In genomic region chr3:71425491-71426071, GRCh38 we compare ENCODE assay signal across 11 cellular contexts.
A peak's percentile ranks its signal among the peaks of the same experiment; 100 is the strongest.
DNase-seq lines count a peak whose midpoint lies in the region; ATAC-seq and TF ChIP-seq lines count a peak whose summit lies in the region.
"Had no signal": no experiment of that assay in that cellular context is flagged by ENCODE, and none has a peak within 500 bp of the region (broad histone marks: within the 10 kb centered on the region; RNA-seq: fewer than 3 reads in every experiment).

No MANE protein-coding gene starts in this region.

- peaks cover 10% of the 10 kb centered on the region for H3K4me1 ChIP-seq in colonic mucosa

- peak; percentile 91 for DNase-seq in AG10803 (ENCODE audit: low read depth)
- peak; percentile 69 for DNase-seq in GM04503 (ENCODE audit: low read depth)
- peak; percentile 30 for DNase-seq in T1000 (lab: John Stamatoyannopoulos, UW)
- peak; percentile 85 for DNase-seq in kidney glomerular epithelial cell (lab: John Stamatoyannopoulos, UW)
- DNase-seq in dorsolateral prefrontal cortex = no peak
- no peak for DNase-seq in colonic mucosa
- DNase-seq in DMS79 treated with DMSO at 0.1 percent for 48 hours (lab: John Stamatoyannopoulos, UW) = no peak
- DNase-seq: anterior cingulate cortex; NCI-H510A; stimulated activated CD4-positive, alpha-beta T cell treated with anti-CD3 and anti-CD28 coated beads, Interleukin-2, amount 100 ng/mL, for 48 hours had no signal

- TF ChIP-seq CTCF in AG10803 (conservative IDR thresholded peaks at IDR 0.05; ENCODE audit: low read length) (no peak), dorsolateral prefrontal cortex (IDR thresholded peaks at IDR 0.05 in 54 of 56, conservative IDR thresholded peaks at IDR 0.05 in 2 of 56; ENCODE audit: low read depth in 1 of 56, partially characterized antibody in 56 of 56) (no peak), colonic mucosa (IDR thresholded peaks at IDR 0.05) (no peak)

- no peaks in the 10 kb centered on the region for H3K9me3 ChIP-seq in colonic mucosa

- H3K36me3 ChIP-seq in colonic mucosa = no peaks in the 10 kb centered on the region

- intact Hi-C loops in dorsolateral prefrontal cortex (cut with DNase I) = no loop called here
- intact Hi-C loops in colonic mucosa (cut with DNase I) = no loop called here

- H3K27ac ChIP-seq in dorsolateral prefrontal cortex (no peak overlapping the region), colonic mucosa (no peak overlapping the region)

- H3K4me3 ChIP-seq in AG10803 (ENCODE audit: low read length) (no peak overlapping the region), dorsolateral prefrontal cortex (no peak overlapping the region), colonic mucosa (no peak overlapping the region)

- H3K27me3 ChIP-seq in dorsolateral prefrontal cortex = no peaks in the 10 kb centered on the region
- no peaks in the 10 kb centered on the region for H3K27me3 ChIP-seq in colonic mucosa

- no peak overlapping the region for H3K9ac ChIP-seq in colonic mucosa (ENCODE audit: low read depth in 2 of 2, low read length in 2 of 2)

- ATAC-seq in HG03175 (IDR thresholded peaks at IDR 0.05; ENCODE audit: unreplicated experiment) = no peak

Comparison
In these comparisons a context has a peak if more than half of its experiments do, and no peak if none do; other contexts are left out.
1. DNase-seq: peak in AG10803 (single experiment), GM04503 (single experiment), T1000 (single experiment) and kidney glomerular epithelial cell (single experiment); none in dorsolateral prefrontal cortex (0 of 10), colonic mucosa (single experiment) and DMS79 treated with DMSO at 0.1 percent for 48 hours (single experiment).